ENCODE assay signal across 8 cellular contexts in the genomic region with DNA sequence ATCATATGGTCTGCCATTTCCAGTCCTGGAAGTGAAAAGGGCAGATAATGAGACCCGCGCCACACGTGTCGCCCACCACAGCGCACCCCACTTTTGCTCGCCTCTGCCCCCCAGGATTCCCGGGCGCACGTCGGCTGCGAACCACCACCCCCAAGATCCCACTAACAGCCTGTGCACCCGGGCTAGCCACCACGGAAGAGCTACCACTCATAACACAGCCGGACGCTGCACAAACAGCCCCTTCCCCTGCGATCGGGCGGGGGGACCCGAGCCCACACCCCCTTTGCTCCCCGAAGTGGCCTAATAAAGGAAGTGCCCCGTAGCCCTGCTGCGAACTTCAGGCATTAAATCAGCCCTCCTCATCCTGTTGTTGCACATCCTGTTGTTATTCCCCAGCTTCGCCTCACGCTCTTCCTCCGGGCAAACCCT. TPM values are rescaled to one million over a fixed set of nuclear protein-coding genes. Genes with fewer than 3 reads are reported as not detected.
A peak's percentile ranks its signal among the peaks of the same experiment; 100 is the strongest.
DNase-seq lines count a peak whose midpoint lies in the region; ATAC-seq and TF ChIP-seq lines count a peak whose summit lies in the region.

No MANE protein-coding gene starts in this region.

- peak overlapping the region; percentile 93 for H3K23ac ChIP-seq in IMR-90 (ENCODE audit: low read depth, low read length)

- H3K18ac ChIP-seq in IMR-90 (ENCODE audit: low read depth, low read length) = peak overlapping the region; percentile 67

- no peak for TF ChIP-seq EP300 in upper lobe of left lung (IDR thresholded peaks at IDR 0.05)

- H3K4me2 ChIP-seq in IMR-90 (ENCODE audit: low read depth, low read length) = peak overlapping the region; percentile 4; the same call in 1 of the 2 replicates
- peak overlapping the region; percentile 92 for H3K4me2 ChIP-seq in mammary epithelial cell (ENCODE audit: insufficient read depth, low read depth, low read length)

- H3K36me3 ChIP-seq in IMR-90 (ENCODE audit: control insufficient read depth, insufficient read depth, low read length) (peaks cover 17% of the 10 kb centered on the region), mammary epithelial cell (ENCODE audit: insufficient read depth, low read length) (no peaks in the 10 kb centered on the region), lung (ENCODE audit: control insufficient read depth in 2 of 2, insufficient read depth in 2 of 2, low read length in 2 of 2) (peaks cover 0 to 6% of the 10 kb centered on the region in 2 donors), upper lobe of left lung (peaks cover 0 to 31% (median 5%) of the 10 kb centered on the region in 4 donors)

- H3K27me3 ChIP-seq in IMR-90 (ENCODE audit: control insufficient read depth, insufficient read depth, low read length) = no peaks in the 10 kb centered on the region
- H3K27me3 ChIP-seq in mammary epithelial cell (ENCODE audit: insufficient read depth, low read length) = no peaks in the 10 kb centered on the region
- no peaks in the 10 kb centered on the region for H3K27me3 ChIP-seq in lung (ENCODE audit: control insufficient read depth, insufficient read depth)
- no peaks in the 10 kb centered on the region for H3K27me3 ChIP-seq in upper lobe of left lung

- whole genome bisulfite sequencing in IMR-90 (ENCODE audit: extremely low coverage in 2 of 2, insufficient read length in 1 of 2), 2 experiments = 0% methylated on average over 13 of the region's 25 CpGs; no CpG with 5 or more reads in 1 of the 2 experiments
- 1% methylated on average over 12 of the region's 25 CpGs for WGBS in mammary epithelial cell (ENCODE audit: low coverage, missing lambda C conversion rate)
- WGBS in lung, 2 donors = 0 to 1% methylated on average over 25 of the region's 25 CpGs
- WGBS in upper lobe of left lung, 2 donors = 0 to 2% methylated on average over 6 to 19 of the region's 25 CpGs

- peak overlapping the region; percentile 89 for H2AK9ac ChIP-seq in IMR-90 (replicated peaks; ENCODE audit: low read depth, low read length, poor library complexity)

- H4K20me1 ChIP-seq in IMR-90 (ENCODE audit: insufficient read depth, low read length) = peaks cover 34% of the 10 kb centered on the region
- H4K20me1 ChIP-seq in mammary epithelial cell (ENCODE audit: insufficient read depth, low read length) = no peaks in the 10 kb centered on the region

- peaks cover 29% of the 10 kb centered on the region for H3K79me2 ChIP-seq in mammary epithelial cell (ENCODE audit: insufficient read depth, low read length)

- peak overlapping the region; percentile 67 for H2BK120ac ChIP-seq in IMR-90 (ENCODE audit: low read depth, low read length)

- H4K8ac ChIP-seq in IMR-90 (ENCODE audit: low read depth in 2 of 2, low read length in 2 of 2) = peak overlapping the region; percentile 67 to 77; a peak in 3 of 4 replicates

- peak overlapping the region; percentile 45; the same call in 1 of the 2 replicates for H2BK20ac ChIP-seq in IMR-90 (ENCODE audit: low read depth, low read length)

- H3K4me3 ChIP-seq in IMR-90 (ENCODE audit: insufficient read depth, low read depth, low read length) (peak overlapping the region; percentile 69), mammary epithelial cell (replicated peaks in 1 of 3; ENCODE audit: insufficient read depth in 1 of 3, low read depth in 2 of 3, low read length in 3 of 3) (peak overlapping the region; percentile 76 to 94 (median 89)), lung (peak overlapping the region; percentile 99), upper lobe of left lung (peak overlapping the region; percentile 79 to 90 (median 88))

- BruUV-seq in IMR-90 (replicated peaks; lab: Mats Ljungman, UMichigan) = TSS peak; percentile 92
- TSS peak; percentile 83 for BruUV-seq in mammary epithelial cell (replicated peaks; lab: Mats Ljungman, UMichigan)

- H3K27ac ChIP-seq in IMR-90 (ENCODE audit: insufficient read depth, low read length) (peak overlapping the region; percentile 95), mammary epithelial cell (ENCODE audit: insufficient read depth, low read depth, low read length) (peak overlapping the region; percentile 92), lung (ENCODE audit: low read depth in 1 of 2, low read length in 1 of 2) (peak overlapping the region; percentile 94 to 99), upper lobe of left lung (peak overlapping the region; percentile 96 to 99 (median 99))

- peak overlapping the region; percentile 97 for H4K91ac ChIP-seq in IMR-90 (ENCODE audit: insufficient read depth, low read depth, low read length)

- H3K9me3 ChIP-seq in IMR-90 (ENCODE audit: control insufficient read depth, insufficient read depth, low read length) = no peaks in the 10 kb centered on the region
- no peaks in the 10 kb centered on the region for H3K9me3 ChIP-seq in mammary epithelial cell (replicated peaks; ENCODE audit: insufficient read depth, low read length)
- H3K9me3 ChIP-seq in lung (ENCODE audit: control insufficient read depth in 2 of 2, insufficient read depth in 1 of 2, low read length in 1 of 2) = no peaks in the 10 kb centered on the region
- no peaks in the 10 kb centered on the region for H3K9me3 ChIP-seq in upper lobe of left lung

- ATAC-seq in IMR-90 (ENCODE audit: low read depth) (peak; percentile 0), lung (ENCODE audit: insufficient read depth, low FRiP score) (no peak), upper lobe of left lung (ENCODE audit: low FRiP score in 2 of 2) (no peak), GM18861 (IDR thresholded peaks at IDR 0.05; ENCODE audit: unreplicated experiment) (no peak)

- peak overlapping the region; percentile 91 for H2BK5ac ChIP-seq in IMR-90 (ENCODE audit: low read depth, low read length, poor library complexity, severe bottlenecking)

- dilution Hi-C loops in IMR-90 (cut with HindIII; ENCODE audit: low sequenced_read_pairs, unreplicated experiment) = no loop called here
- dilution Hi-C loops in mammary epithelial cell (cut with HindIII; ENCODE audit: low sequenced_read_pairs) = no loop called here

- TF ChIP-seq POLR2A in IMR-90 (IDR thresholded peaks at IDR 0.05; ENCODE audit: low read depth, low read length) (no peak), upper lobe of left lung (IDR thresholded peaks at IDR 0.05) (no peak)

- H2AFZ ChIP-seq in IMR-90 (replicated peaks; ENCODE audit: low read length, poor library complexity) (peak overlapping the region; percentile 94), mammary epithelial cell (ENCODE audit: low read depth, low read length) (peak overlapping the region; percentile 68)

- TF ChIP-seq CTCF in IMR-90 (conservative IDR thresholded peaks at IDR 0.05; ENCODE audit: low read depth, low read length) (no peak), mammary epithelial cell (conservative IDR thresholded peaks at IDR 0.05 in 1 of 2, IDR thresholded peaks at IDR 0.05 in 1 of 2; ENCODE audit: extremely low read depth in 1 of 2, insufficient read depth in 1 of 2, low read depth in 1 of 2, low read length in 2 of 2) (no peak), lung (IDR thresholded peaks at IDR 0.05; ENCODE audit: control extremely low read depth, extremely low read depth) (no peak), upper lobe of left lung (IDR thresholded peaks at IDR 0.05) (no peak)

- no peak for TF ChIP-seq RAD21 in IMR-90 (IDR thresholded peaks at IDR 0.05; ENCODE audit: low read length)

- peak overlapping the region; percentile 83 for H3K14ac ChIP-seq in IMR-90 (replicated peaks; ENCODE audit: low read depth, low read length)

- peak overlapping the region; percentile 86 for H3K4ac ChIP-seq in IMR-90 (ENCODE audit: low read depth, low read length)

- CTCF ChIA-PET in IMR-90 (lab: Yijun Ruan, JAX) (interaction anchor here (0.7 to 1.2 kb wide), 2 partner anchors 204 to 1526 kb away, joined by 3 read pairs; no protein-coding TSS in a partner anchor), mammary epithelial cell (lab: Charles Lee; ENCODE audit: low non-redundant PET) (interaction anchor here (0.6 to 0.7 kb wide), 2 partner anchors 224 to 506 kb away, joined by 3 to 4 read pairs; no protein-coding TSS in a partner anchor)

- peak overlapping the region; percentile 92 for H2AK5ac ChIP-seq in IMR-90 (ENCODE audit: low read depth, low read length)

- peak overlapping the region; percentile 86 for H3K56ac ChIP-seq in IMR-90 (ENCODE audit: extremely low read depth, insufficient read depth, low read length)

- peaks cover 4% of the 10 kb centered on the region; the same call in 1 of the 2 replicates for H3K9me1 ChIP-seq in IMR-90 (ENCODE audit: insufficient read depth, low read length)

- H3K4me1 ChIP-seq in IMR-90 (ENCODE audit: control insufficient read depth, insufficient read depth, low read length) (peaks cover 13% of the 10 kb centered on the region), mammary epithelial cell (ENCODE audit: insufficient read depth, low read length) (peaks cover 41% of the 10 kb centered on the region), lung (ENCODE audit: control insufficient read depth in 2 of 2, insufficient read depth in 2 of 2, low read length in 2 of 2) (peaks cover 2 to 4% of the 10 kb centered on the region in 2 donors), upper lobe of left lung (peaks cover 16 to 42% (median 27%) of the 10 kb centered on the region in 4 donors)

- H3K79me1 ChIP-seq in IMR-90 (ENCODE audit: low read depth in 1 of 2, low read length in 2 of 2) = peaks cover 0 to 17% of the 10 kb centered on the region in 2 experiments; a peak in 1 of 4 replicates

- intact Hi-C loops in IMR-90 (cut with micrococcal nuclease) = loop anchor here (1.0 to 10.0 kb wide), 14 partner anchors 163 to 1951 kb away; no protein-coding TSS in a partner anchor
- intact Hi-C loops in mammary epithelial cell (cut with micrococcal nuclease) = loop anchor here (1.0 to 10.0 kb wide), 13 partner anchors 94 to 1547 kb away; no protein-coding TSS in a partner anchor

- peak overlapping the region; percentile 94 for H3K9ac ChIP-seq in IMR-90 (ENCODE audit: low read depth, low read length)
- peak overlapping the region; percentile 95 for H3K9ac ChIP-seq in mammary epithelial cell (ENCODE audit: insufficient read depth, low read length)

- POLR2A ChIA-PET in IMR-90 (lab: Charles Lee; ENCODE audit: unreplicated experiment) = interaction anchor here (0.5 to 3.7 kb wide), 27 partner anchors 145 to 678 kb away, joined by 3 to 22 read pairs (median 4); no protein-coding TSS in a partner anchor

- in situ Hi-C loops in IMR-90 (cut with MboI; ENCODE audit: low sequenced_read_pairs) (loop anchor here (5.0 to 25.0 kb wide), 6 partner anchors 223 to 1538 kb away; a partner anchor contains a TSS), mammary epithelial cell (cut with MboI; ENCODE audit: low sequenced_read_pairs in 2 of 2) (loop anchor here (10.0 to 25.0 kb wide), 3 partner anchors 1063 to 1551 kb away; no protein-coding TSS in a partner anchor)

- peak; percentile 8 for DNase-seq in stimulated activated CD8-positive, alpha-beta memory T cell treated with anti-CD3 and anti-CD28 coated beads, Interleukin-15, amount 100 ng/mL, for 1 hour (ENCODE audit: low read depth)
- DNase-seq in stimulated activated CD8-positive, alpha-beta memory T cell treated with anti-CD3 and anti-CD28 coated beads, Interleukin-4, amount 100 ng/mL, for 48 hours = no peak
- DNase-seq in IMR-90 (no peak), mammary epithelial cell (no peak), lung (ENCODE audit: low spot score) (no peak), upper lobe of left lung (no peak)
- DNase-seq in activated CD8-positive, alpha-beta memory T cell treated with anti-CD3 and anti-CD28 coated beads for 24 hours = no peak

- H2BK15ac ChIP-seq in IMR-90 (ENCODE audit: low read depth, low read length) = peak overlapping the region; percentile 45; the same call in 2 of the 3 replicates

- peak overlapping the region; percentile 11 for H4K5ac ChIP-seq in IMR-90 (ENCODE audit: low read depth, low read length)

RNA-seq across cellular contexts. Expression of a gene that starts 0.5 kb away (rescaled TPM):
- total RNA-seq in IMR-90 (2012; rRNA removed) (163 and 266 TPM in 2 replicates), mammary epithelial cell (10 to 100 TPM; 26.4 to 55.8 TPM), lung (100 to 1,000 TPM; 154 to 220 TPM), upper lobe of left lung (100 to 1,000 TPM; 103 to 364 (median 228) TPM)
- polyA plus RNA-seq in IMR-90 (2012; rRNA removed) (483 and 714 TPM in 2 replicates), mammary epithelial cell (17.9 TPM), lung (10 to 100 TPM; 34.3 to 82.9 TPM)
- 132 and 474 TPM in 2 replicates for polyA plus RNA-seq in IMR-90 (2012; cell fraction: cytosol; rRNA removed)
- polyA plus RNA-seq in IMR-90 (2012; cell fraction: nucleus; rRNA removed; ENCODE audit: low replicate concordance) = 416 and 734 TPM in 2 replicates
- polyA minus RNA-seq in mammary epithelial cell = 6.6 TPM
